9 cellular contexts compared by ENCODE assay signal in the genomic region with DNA sequence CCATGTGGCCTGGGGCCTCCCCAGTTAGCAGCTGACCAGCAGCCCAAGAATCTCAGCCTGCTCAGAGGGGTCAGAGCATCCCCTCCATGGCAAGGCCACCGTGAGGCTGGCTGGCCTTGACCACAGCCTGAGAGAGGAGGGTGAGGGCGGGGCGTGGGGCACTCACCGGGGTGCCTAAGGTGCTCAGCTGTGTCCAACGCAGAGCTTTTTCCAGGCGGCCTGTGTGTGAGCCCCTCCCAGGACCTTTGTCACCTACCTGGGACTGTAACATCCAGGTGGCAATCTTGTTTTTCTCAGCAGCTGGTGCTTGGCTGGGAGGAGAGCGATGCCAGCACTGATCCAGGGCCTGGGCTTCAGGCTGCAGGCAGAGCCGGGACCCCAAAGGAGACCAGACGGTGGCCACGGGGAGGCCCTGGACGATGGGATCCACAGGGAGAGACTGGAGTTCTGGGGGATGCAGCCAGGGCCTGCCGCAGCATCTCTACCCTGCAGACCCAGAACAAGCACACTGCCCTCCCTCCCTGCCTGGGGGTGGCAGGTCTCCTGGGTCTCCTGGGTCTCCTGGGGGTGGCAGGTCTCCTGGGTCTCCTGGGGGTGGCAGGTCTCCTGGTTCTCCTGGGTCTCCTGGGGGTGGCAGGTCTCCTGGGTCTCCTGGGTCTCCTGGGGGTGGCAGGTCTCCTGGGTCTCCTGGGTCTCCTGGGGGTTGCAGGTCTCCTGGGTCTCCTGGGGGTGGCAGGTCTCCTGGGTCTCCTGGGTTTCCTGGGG. TPM values are rescaled to one million over a fixed set of nuclear protein-coding genes. Genes with fewer than 3 reads are reported as not detected.
DNase-seq lines count a peak whose midpoint lies in the region; FAIRE-seq and TF ChIP-seq lines count a peak whose summit lies in the region.
"Had no signal": no experiment of that assay in that cellular context is flagged by ENCODE, and none has a peak within 500 bp of the region (broad histone marks: within the 10 kb centered on the region; RNA-seq: fewer than 3 reads in every experiment).

No MANE protein-coding gene starts in this region.

- H3K9me3 Mint-ChIP-seq in HFFc6, result peaks cover 6% of the 10 kb centered on the region
- peaks cover 1 to 6% (median 4%) of the 10 kb centered on the region in 7 donors for H3K9me3 Mint-ChIP-seq in CD14-positive monocyte

- no peaks in the 10 kb centered on the region for H3K36me3 ChIP-seq in right atrium auricular region

- H3K27ac Mint-ChIP-seq in HFFc6, result peak overlapping the region; percentile 85
- no peak overlapping the region for H3K27ac Mint-ChIP-seq in CD14-positive monocyte

- H3K4me3 ChIP-seq in right atrium auricular region (no peak overlapping the region), skin epidermis (no peak overlapping the region)

- no peak for TF ChIP-seq POLR2A in H54 (IDR thresholded peaks at IDR 0.05; ENCODE audit: low read depth, low read length)

- peaks cover 0 to 19% of the 10 kb centered on the region in 2 donors for H3K4me1 ChIP-seq in right atrium auricular region

- H3K27me3 ChIP-seq in right atrium auricular region, result no peaks in the 10 kb centered on the region

- peaks cover 10% of the 10 kb centered on the region for H3K27me3 Mint-ChIP-seq in HFFc6 (ENCODE audit: insufficient read depth)
- H3K27me3 Mint-ChIP-seq in CD14-positive monocyte (ENCODE audit: low read depth in 3 of 3), result peaks cover 9 to 30% (median 12%) of the 10 kb centered on the region in 3 donors

- DNase-seq in HFFc6 (no peak), right atrium auricular region (ENCODE audit: low spot score) (peak; percentile 48), H54 (ENCODE audit: insufficient read length, low spot score) (no peak), CD14-positive monocyte (ENCODE audit: low spot score) (no peak), NCI-H2171 (lab: John Stamatoyannopoulos, UW) (no peak), NAMALWA (ENCODE audit: low spot score) (no peak)
- DNase-seq in activated CD8-positive, alpha-beta memory T cell treated with anti-CD3 and anti-CD28 coated beads, Interleukin-2, amount 50 U/mL, for 48 hours, result peak; percentile 59
- DNase-seq: MV-4-11 had no signal

- no peak for TF ChIP-seq CTCF in HFFc6 (IDR thresholded peaks at IDR 0.05)
- TF ChIP-seq CTCF in right atrium auricular region (IDR thresholded peaks at IDR 0.05), result no peak
- no peak for TF ChIP-seq CTCF in CD14-positive monocyte (IDR thresholded peaks at IDR 0.05)

- H3K4me1 Mint-ChIP-seq in HFFc6 (ENCODE audit: low read depth) (peaks cover 18% of the 10 kb centered on the region), CD14-positive monocyte (peaks cover 9% of the 10 kb centered on the region)

- peaks cover 6% of the 10 kb centered on the region for H3K36me3 Mint-ChIP-seq in HFFc6 (ENCODE audit: low read depth)
- H3K36me3 Mint-ChIP-seq in CD14-positive monocyte, result no peaks in the 10 kb centered on the region

- H3K27ac ChIP-seq in right atrium auricular region, result peak overlapping the region in 1 of 2 donors; percentile 18
- peak overlapping the region in 16 of 21 experiments; percentile 10 to 74 (median 58) for H3K27ac ChIP-seq in skin epidermis

- H3K4me3 Mint-ChIP-seq in HFFc6, result peak overlapping the region; percentile 79
- peak overlapping the region in 1 of 2 donors; percentile 82 for H3K4me3 Mint-ChIP-seq in CD14-positive monocyte

- peaks cover 0 to under 1% of the 10 kb centered on the region in 2 donors for H3K9me3 ChIP-seq in right atrium auricular region

- intact Hi-C loops in CD14-positive monocyte (cut with micrococcal nuclease), result no loop called here

- FAIRE-seq in H54 (lab: Jason Lieb, UNC), result no peak

RNA-seq across cellular contexts. Expression of a gene that starts 12.3 kb away (rescaled TPM):
- total RNA-seq in HFFc6 (2021; fragmentation: NEBNext Ultra II Directional; extraction: Animal tissue kit (Norgen Biotek cat#: 25700)), result 1 to 10 TPM; 1.2 to 2.1 (median 1.6) TPM
- 10 to 100 TPM in 1 of 2 donors, 1 to 10 TPM in 1; 9.9 to 16.4 TPM for total RNA-seq in right atrium auricular region
- under 1 TPM; 0.02 to 0.12 TPM for polyA plus RNA-seq in CD14-positive monocyte

Comparison
In these comparisons a context has a peak if more than half of its experiments do, and no peak if none do; other contexts are left out.
1. DNase-seq: peak in activated CD8-positive, alpha-beta memory T cell treated with anti-CD3 and anti-CD28 coated beads, Interleukin-2, amount 50 U/mL, for 48 hours (single experiment) and right atrium auricular region (single experiment); none in HFFc6 (single experiment), H54 (single experiment), CD14-positive monocyte (single experiment), NCI-H2171 (single experiment) and NAMALWA (single experiment).